In the genomic region with DNA sequence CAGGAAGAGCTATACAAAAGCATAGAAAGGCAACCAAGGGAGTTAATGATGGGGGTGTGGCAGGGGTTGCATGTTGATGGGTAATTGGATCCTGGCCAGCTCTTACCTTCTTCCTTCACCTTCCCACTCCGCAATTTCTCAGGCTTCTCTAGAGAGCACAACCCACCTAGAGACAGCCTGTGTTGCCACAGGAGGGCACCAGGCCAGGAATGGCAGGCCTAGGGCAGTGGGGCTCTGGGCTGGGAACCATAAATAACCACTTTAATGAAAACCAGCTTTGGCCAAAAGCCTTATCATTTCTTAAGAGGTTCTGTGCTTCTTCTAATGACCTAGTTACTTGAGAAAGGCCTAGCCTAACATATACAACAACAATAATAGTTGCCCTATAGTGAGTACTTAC, we compare ENCODE assay signal across 31 cellular contexts.
DNase-seq lines count a peak whose midpoint lies in the region; ATAC-seq and TF ChIP-seq lines count a peak whose summit lies in the region.
"Had no signal": no experiment of that assay in that cellular context is flagged by ENCODE, and none has a peak within 500 bp of the region (broad histone marks: within the 10 kb centered on the region; RNA-seq: fewer than 3 reads in every experiment).

No MANE protein-coding gene starts in this region.

- no peak overlapping the region for H3K27ac Mint-ChIP-seq in chondrocyte (ENCODE audit: unreplicated experiment)
- H3K27ac Mint-ChIP-seq: activated B cell treated with CpG ODN at 0.5 μM for 24 hours; activated CD4-positive, alpha-beta T cell treated with anti-CD3 and anti-CD28 coated beads, Interleukin-2, amount 10 ng/mL, durations not matched to agents 7 days and 5 days; activated naive CD8-positive, alpha-beta T cell; activated T-cell treated with anti-CD3 and anti-CD28 coated beads, Interleukin-2, amount 50 U/mL, for 24 hours had no signal

- H3K4me1 Mint-ChIP-seq in chondrocyte (ENCODE audit: low read depth) = no peaks in the 10 kb centered on the region
- H3K4me1 Mint-ChIP-seq: activated B cell treated with CpG ODN at 0.5 μM for 24 hours; activated CD4-positive, alpha-beta T cell treated with anti-CD3 and anti-CD28 coated beads, Interleukin-2, amount 10 ng/mL, durations not matched to agents 7 days and 5 days; CD4-positive, CD25-positive, alpha-beta regulatory T cell had no signal

- H3K4me3 ChIP-seq in AG10803 (ENCODE audit: low read length) (no peak overlapping the region), H7 (ENCODE audit: insufficient read depth, low read depth, low read length) (no peak overlapping the region), adipocyte (ENCODE audit: low read length) (no peak overlapping the region)
- H3K4me3 ChIP-seq: A549, ascending aorta, coronary artery, right lobe of liver, SJCRH30, spleen, tibial nerve had no signal

- DNase-seq in AG10803 (ENCODE audit: low read depth) = peak; percentile 40
- peak; percentile 37 for DNase-seq in H7
- peak; percentile 78 for DNase-seq in NCI-H2081 treated with DMSO at 0.1 percent for 48 hours (lab: John Stamatoyannopoulos, UW)
- DNase-seq in adipocyte (ENCODE audit: low read depth) = peak; percentile 56
- no peak for DNase-seq in stimulated activated naive CD4-positive, alpha-beta T cell treated with Interleukin-2 at 50 U/mL for 16 hours (lab: John Stamatoyannopoulos, UW)
- no peak for DNase-seq in chondrocyte (ENCODE audit: low spot score)
- DNase-seq: activated B cell treated with CpG ODN at 0.5 μM for 24 hours; activated CD4-positive, alpha-beta T cell treated with anti-CD3 and anti-CD28 coated beads, Interleukin-2, amount 10 ng/mL, durations not matched to agents 7 days and 5 days; activated effector memory CD4-positive, alpha-beta T cell treated with anti-CD3 and anti-CD28 coated beads, Interleukin-2, amount 50 U/mL, for 16 hours; activated T-cell treated with anti-CD3 and anti-CD28 coated beads, Interleukin-2, amount 50 U/mL, for 24 hours; AML-193; CD4-positive, CD25-positive, alpha-beta regulatory T cell; effector memory CD4-positive, alpha-beta T cell; KG1; kidney; left ventricle myocardium superior; NCI-H146; NCI-H774; right lobe of liver; SJCRH30; spleen; stimulated activated CD4-positive, alpha-beta T cell treated with anti-CD3 and anti-CD28 coated beads, Interleukin-2, amount 100 ng/mL, for 24 hours; stimulated activated CD8-positive, alpha-beta memory T cell treated with anti-CD3 and anti-CD28 coated beads, Interleukin-4, amount 100 ng/mL, for 48 hours had no signal

- no peaks in the 10 kb centered on the region for H3K36me3 Mint-ChIP-seq in chondrocyte (ENCODE audit: low read depth)
- H3K36me3 Mint-ChIP-seq: activated naive CD8-positive, alpha-beta T cell; CD4-positive, CD25-positive, alpha-beta regulatory T cell had no signal

- ATAC-seq in HG03135 (IDR thresholded peaks at IDR 0.05; ENCODE audit: unreplicated experiment) (no peak), HG03439 (IDR thresholded peaks at IDR 0.05; ENCODE audit: unreplicated experiment) (no peak)
- ATAC-seq: A549, left ventricle myocardium superior, right lobe of liver had no signal

- no peak overlapping the region for H3K9ac ChIP-seq in adipocyte (ENCODE audit: low read length)

- H3K4me3 Mint-ChIP-seq in chondrocyte (ENCODE audit: unreplicated experiment) = no peak overlapping the region
- H3K4me3 Mint-ChIP-seq: activated B cell treated with CpG ODN at 0.5 μM for 24 hours; activated CD4-positive, alpha-beta T cell treated with anti-CD3 and anti-CD28 coated beads, Interleukin-2, amount 10 ng/mL, durations not matched to agents 7 days and 5 days; activated naive CD8-positive, alpha-beta T cell; activated T-cell treated with anti-CD3 and anti-CD28 coated beads, Interleukin-2, amount 50 U/mL, for 24 hours; CD4-positive, CD25-positive, alpha-beta regulatory T cell had no signal

- H3K4me1 ChIP-seq in adipocyte (ENCODE audit: control insufficient read depth, insufficient read depth, low read length) = no peaks in the 10 kb centered on the region
- H3K4me1 ChIP-seq: A549, ascending aorta, spleen, tibial nerve had no signal

- TF ChIP-seq CTCF in AG10803 (conservative IDR thresholded peaks at IDR 0.05; ENCODE audit: low read length) (no peak), chondrocyte (IDR thresholded peaks at IDR 0.05) (no peak)

- no peaks in the 10 kb centered on the region for H3K36me3 ChIP-seq in H7 (replicated peaks; ENCODE audit: control insufficient read depth, insufficient read depth, low read length)
- H3K36me3 ChIP-seq in adipocyte (ENCODE audit: control insufficient read depth, insufficient read depth, low read length, severe bottlenecking) = no peaks in the 10 kb centered on the region
- H3K36me3 ChIP-seq: ascending aorta, right lobe of liver, SJCRH30, spleen, tibial nerve had no signal

- H3K9me3 Mint-ChIP-seq in chondrocyte (ENCODE audit: low read depth) = no peaks in the 10 kb centered on the region
- H3K9me3 Mint-ChIP-seq: activated B cell treated with CpG ODN at 0.5 μM for 24 hours; activated CD4-positive, alpha-beta T cell treated with anti-CD3 and anti-CD28 coated beads, Interleukin-2, amount 10 ng/mL, durations not matched to agents 7 days and 5 days; activated T-cell treated with anti-CD3 and anti-CD28 coated beads, Interleukin-2, amount 50 U/mL, for 24 hours; CD4-positive, CD25-positive, alpha-beta regulatory T cell had no signal

- no peaks in the 10 kb centered on the region for H3K9me3 ChIP-seq in adipocyte (ENCODE audit: control insufficient read depth, low read length)
- H3K9me3 ChIP-seq: A549, ascending aorta, right lobe of liver, SJCRH30, spleen, tibial nerve had no signal

- peaks cover 17% of the 10 kb centered on the region for H3K27me3 Mint-ChIP-seq in chondrocyte (ENCODE audit: low read depth)
- H3K27me3 Mint-ChIP-seq: activated B cell treated with CpG ODN at 0.5 μM for 24 hours; activated CD4-positive, alpha-beta T cell treated with anti-CD3 and anti-CD28 coated beads, Interleukin-2, amount 10 ng/mL, durations not matched to agents 7 days and 5 days; CD4-positive, CD25-positive, alpha-beta regulatory T cell; progenitor cell of endocrine pancreas had no signal

- peaks cover 14% of the 10 kb centered on the region; the same call in 1 of the 2 replicates for H3K27me3 ChIP-seq in H7 (ENCODE audit: control insufficient read depth, insufficient read depth, low read length)
- H3K27me3 ChIP-seq in adipocyte (replicated peaks; ENCODE audit: control insufficient read depth, insufficient read depth, low read length) = peaks cover 47% of the 10 kb centered on the region
- H3K27me3 ChIP-seq: ascending aorta, right lobe of liver, SJCRH30 had no signal

Comparison
In these comparisons a context has a peak if more than half of its experiments do, and no peak if none do; other contexts are left out.
1. DNase-seq: peak in AG10803 (single experiment), H7 (single experiment), NCI-H2081 treated with DMSO at 0.1 percent for 48 hours (single experiment) and adipocyte (single experiment); none in stimulated activated naive CD4-positive, alpha-beta T cell treated with Interleukin-2 at 50 U/mL for 16 hours (single experiment) and chondrocyte (single experiment).